24 cellular contexts compared by ENCODE assay signal in the genomic region with DNA sequence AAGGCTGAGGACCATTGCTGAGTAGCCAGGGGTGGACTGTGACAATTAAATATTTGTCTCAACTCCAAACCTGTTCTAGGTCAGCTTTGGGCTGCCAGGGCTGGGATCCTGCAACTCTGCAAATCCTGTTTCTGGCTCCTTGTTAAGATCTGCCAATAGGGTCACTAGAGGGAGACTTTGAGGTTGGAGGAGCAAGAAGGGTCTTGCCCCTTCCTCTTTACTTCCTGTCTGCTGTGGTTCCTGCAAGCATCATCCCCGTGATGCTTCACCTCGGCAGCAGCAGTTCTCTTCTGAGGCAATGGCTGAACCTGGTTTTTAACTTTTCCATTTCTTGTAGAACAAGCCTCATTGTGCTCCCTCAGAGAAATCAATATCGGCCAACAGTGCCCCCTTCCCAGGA.
"Had no signal": no experiment of that assay in that cellular context is flagged by ENCODE, and none has a peak within 500 bp of the region (broad histone marks: within the 10 kb centered on the region; RNA-seq: fewer than 3 reads in every experiment).

No MANE protein-coding gene starts in this region.

- H3K36me3 ChIP-seq: left ventricle myocardium inferior, neutrophil, spleen, stomach, thoracic aorta, transverse colon had no signal

- H3K27ac Mint-ChIP-seq: immature natural killer cell; naive thymus-derived CD8-positive, alpha-beta T cell; stimulated activated naive B cell treated with anti-CD40 and anti-IgM and Interleukin-4, amounts not matched to agents 10 μg/mL and 1 μg/mL and 100 μg/mL, for 72 hours had no signal

- ATAC-seq: foreskin keratinocyte; naive thymus-derived CD8-positive, alpha-beta T cell; psoas muscle; sciatic nerve; stimulated activated naive B cell treated with anti-CD40 and anti-IgM and Interleukin-4, amounts not matched to agents 10 μg/mL and 1 μg/mL and 100 μg/mL, for 72 hours had no signal

- H3K79me2 ChIP-seq: hepatocyte had no signal

- H2AFZ ChIP-seq: hepatocyte had no signal

- H3K4me1 ChIP-seq: foreskin keratinocyte, psoas muscle had no signal

- H3K4me3 ChIP-seq: hepatocyte, left ventricle myocardium inferior, lung, psoas muscle, spleen, stomach, thoracic aorta, transverse colon had no signal

- H3K4me2 ChIP-seq: hepatocyte had no signal

- H3K4me3 Mint-ChIP-seq: immature natural killer cell; naive thymus-derived CD8-positive, alpha-beta T cell; stimulated activated naive B cell treated with anti-CD40 and anti-IgM and Interleukin-4, amounts not matched to agents 10 μg/mL and 1 μg/mL and 100 μg/mL, for 72 hours had no signal

- H3K4me1 Mint-ChIP-seq: immature natural killer cell had no signal

- H3K27ac ChIP-seq: foreskin keratinocyte, hepatocyte, left ventricle myocardium inferior, neutrophil, psoas muscle, spleen, stomach, thoracic aorta, transverse colon had no signal

- H3K9me3 ChIP-seq: left ventricle myocardium inferior, neutrophil, psoas muscle, thoracic aorta, transverse colon had no signal

- DNase-seq: cerebellar nuclear complex; dermis blood vessel endothelial cell; erythroblast; foreskin keratinocyte; head of caudate nucleus; immature natural killer cell; left ventricle myocardium inferior; mesenchymal stem cell; psoas muscle; retina; spleen; stimulated activated CD4-positive, alpha-beta T cell treated with anti-CD3 and anti-CD28 coated beads, Interleukin-15, amount 100 ng/mL, for 24 hours; stimulated activated CD4-positive, alpha-beta T cell treated with anti-CD3 and anti-CD28 coated beads, Interleukin-2, amount 100 ng/mL, for 24 hours; stimulated activated CD4-positive, alpha-beta T cell treated with anti-CD3 and anti-CD28 coated beads, Interleukin-4, amount 100 ng/mL, for 4 hours; stimulated activated naive B cell treated with anti-CD40 and anti-IgM and Interleukin-4, amounts not matched to agents 10 μg/mL and 1 μg/mL and 100 μg/mL, for 72 hours; stomach; substantia nigra; transverse colon had no signal

- H3K36me3 Mint-ChIP-seq: immature natural killer cell; naive thymus-derived CD8-positive, alpha-beta T cell; stimulated activated naive B cell treated with anti-CD40 and anti-IgM and Interleukin-4, amounts not matched to agents 10 μg/mL and 1 μg/mL and 100 μg/mL, for 72 hours had no signal
